In genomic region chr3:155179966-155180757, GRCh38 we compare ENCODE assay signal across 26 cellular contexts.
"Had no signal": no experiment of that assay in that cellular context is flagged by ENCODE, and none has a peak within 500 bp of the region (broad histone marks: within the 10 kb centered on the region; RNA-seq: fewer than 3 reads in every experiment).

No MANE protein-coding gene starts in this region.

- H3K4me1 ChIP-seq: colonic mucosa, parathyroid adenoma, prostate gland, testis had no signal

- H3K27me3 ChIP-seq: colonic mucosa, heart left ventricle, spleen, testis, tibial nerve had no signal

- H3K27ac Mint-ChIP-seq: immature natural killer cell; natural killer cell treated with Interleukin-12 subunit alpha and Interleukin-12 subunit beta and Interleukin-15 and Interleukin-18, amount 100 ng/mL, for 72 hours; stimulated activated naive B cell treated with anti-CD40 and anti-IgM and Interleukin-4, amounts not matched to agents 10 μg/mL and 1 μg/mL and 100 μg/mL, for 72 hours; stimulated activated naive CD8-positive, alpha-beta T cell treated with anti-CD3 and anti-CD28 coated beads, Interleukin-15, amount 100 ng/mL, for 72 hours had no signal

- H3K4me1 Mint-ChIP-seq: stimulated activated naive CD8-positive, alpha-beta T cell treated with anti-CD3 and anti-CD28 coated beads, Interleukin-15, amount 100 ng/mL, for 72 hours had no signal

- ATAC-seq: esophagus mucosa; heart left ventricle; left colon; left ventricle myocardium superior; natural killer cell treated with Interleukin-12 subunit alpha and Interleukin-12 subunit beta and Interleukin-15 and Interleukin-18, amount 100 ng/mL, for 72 hours; stimulated activated naive CD8-positive, alpha-beta T cell treated with anti-CD3 and anti-CD28 coated beads, Interleukin-15, amount 100 ng/mL, for 72 hours had no signal

- DNase-seq: colonic mucosa; effector CD4-positive, alpha-beta T cell; heart left ventricle; hippocampal formation; immature natural killer cell; kidney; left colon; left ventricle myocardium superior; mesenchymal stem cell; midbrain; retina; spleen; stimulated activated CD4-positive, alpha-beta T cell treated with anti-CD3 and anti-CD28 coated beads, Interleukin-15, amount 100 ng/mL, for 24 hours; stimulated activated CD4-positive, alpha-beta T cell treated with anti-CD3 and anti-CD28 coated beads, Interleukin-1b, Interleukin-23, amount 100 ng/mL, for 48 hours; stimulated activated CD4-positive, alpha-beta T cell treated with anti-CD3 and anti-CD28 coated beads, Interleukin-4, amount 100 ng/mL, for 24 hours; stimulated activated naive B cell treated with anti-CD40 and anti-IgM and Interleukin-4, amounts not matched to agents 10 μg/mL and 1 μg/mL and 100 μg/mL, for 72 hours; stimulated activated naive CD8-positive, alpha-beta T cell treated with anti-CD3 and anti-CD28 coated beads, Interleukin-15, amount 100 ng/mL, for 72 hours; testis had no signal

- H3K27ac ChIP-seq: colonic mucosa, heart left ventricle, parathyroid adenoma, prostate gland, spleen, testis, tibial nerve had no signal

- FAIRE-seq: endometrium, frontal cortex had no signal

- H3K27me3 Mint-ChIP-seq: natural killer cell treated with Interleukin-12 subunit alpha and Interleukin-12 subunit beta and Interleukin-15 and Interleukin-18, amount 100 ng/mL, for 72 hours; stimulated activated naive B cell treated with anti-CD40 and anti-IgM and Interleukin-4, amounts not matched to agents 10 μg/mL and 1 μg/mL and 100 μg/mL, for 72 hours; stimulated activated naive CD8-positive, alpha-beta T cell treated with anti-CD3 and anti-CD28 coated beads, Interleukin-15, amount 100 ng/mL, for 72 hours had no signal

- H3K36me3 ChIP-seq: colonic mucosa, heart left ventricle, prostate gland, spleen, tibial nerve had no signal

- H2AFZ ChIP-seq: parathyroid adenoma had no signal

- H3K4me3 Mint-ChIP-seq: immature natural killer cell; natural killer cell treated with Interleukin-12 subunit alpha and Interleukin-12 subunit beta and Interleukin-15 and Interleukin-18, amount 100 ng/mL, for 72 hours; stimulated activated naive B cell treated with anti-CD40 and anti-IgM and Interleukin-4, amounts not matched to agents 10 μg/mL and 1 μg/mL and 100 μg/mL, for 72 hours; stimulated activated naive CD8-positive, alpha-beta T cell treated with anti-CD3 and anti-CD28 coated beads, Interleukin-15, amount 100 ng/mL, for 72 hours had no signal

- H3K9me3 Mint-ChIP-seq: natural killer cell treated with Interleukin-12 subunit alpha and Interleukin-12 subunit beta and Interleukin-15 and Interleukin-18, amount 100 ng/mL, for 72 hours; stimulated activated naive CD8-positive, alpha-beta T cell treated with anti-CD3 and anti-CD28 coated beads, Interleukin-15, amount 100 ng/mL, for 72 hours had no signal

- H3K9me3 ChIP-seq: colonic mucosa, heart left ventricle, prostate gland, spleen, testis, tibial nerve had no signal

- H3K4me3 ChIP-seq: colonic mucosa, heart left ventricle, lung, prostate gland, spleen, testis, tibial nerve had no signal

- H3K36me3 Mint-ChIP-seq: immature natural killer cell; natural killer cell treated with Interleukin-12 subunit alpha and Interleukin-12 subunit beta and Interleukin-15 and Interleukin-18, amount 100 ng/mL, for 72 hours had no signal

- H3K9ac ChIP-seq: parathyroid adenoma had no signal

- H3K79me2 ChIP-seq: parathyroid adenoma had no signal
